In genomic region chr17:35142467-35142796, GRCh38 we compare ENCODE assay signal across 8 cellular contexts. TPM values are rescaled to one million over a fixed set of nuclear protein-coding genes. Genes with fewer than 3 reads are reported as not detected.
DNase-seq lines count a peak whose midpoint lies in the region; ATAC-seq and TF ChIP-seq lines count a peak whose summit lies in the region.

No MANE protein-coding gene starts in this region.

- H2AK5ac ChIP-seq in H9 (ENCODE audit: insufficient read length, low read length): no peak overlapping the region

- H3K27ac Mint-ChIP-seq in H9: peak overlapping the region in 1 of 3 experiments; percentile 97; a peak in 2 of 7 replicates

- ATAC-seq in GM19452 (IDR thresholded peaks at IDR 0.05; ENCODE audit: unreplicated experiment): no peak
- no peak for ATAC-seq in HG03342 (IDR thresholded peaks at IDR 0.05; ENCODE audit: unreplicated experiment)

- no peak for TF ChIP-seq RAD21 in SK-N-SH (IDR thresholded peaks at IDR 0.05; ENCODE audit: low read length)

- H3K4me1 Mint-ChIP-seq in H9: peaks cover 7 to 15% of the 10 kb centered on the region in 2 experiments

- no peak overlapping the region for H4K5ac ChIP-seq in H9 (ENCODE audit: insufficient read length, low read depth, low read length)

- H3K56ac ChIP-seq in H9 (ENCODE audit: insufficient read length, low read depth, low read length): no peak overlapping the region

- peak overlapping the region; percentile 84 to 90 for H3K4me3 Mint-ChIP-seq in H9

- H4K20me1 ChIP-seq in H9 (ENCODE audit: control insufficient read depth, insufficient read depth, insufficient read length) (no peaks in the 10 kb centered on the region), SK-N-SH (ENCODE audit: insufficient read depth) (no peaks in the 10 kb centered on the region)

- no peak overlapping the region for H2BK120ac ChIP-seq in H9 (ENCODE audit: low read depth, low read length, poor library complexity, severe bottlenecking)

- H2BK20ac ChIP-seq in H9 (ENCODE audit: low read depth, low read length, poor library complexity, severe bottlenecking): no peak overlapping the region

- H3K14ac ChIP-seq in H9 (ENCODE audit: insufficient read depth, low read length): no peak overlapping the region

- no peaks in the 10 kb centered on the region for H3K23me2 ChIP-seq in H9 (ENCODE audit: insufficient read length, low read depth, low read length, poor library complexity, severe bottlenecking)

- no peak overlapping the region for H3K23ac ChIP-seq in H9 (ENCODE audit: insufficient read length, low read depth, low read length)

- no peaks in the 10 kb centered on the region for H3K9me2 ChIP-seq in SK-N-SH

- H2AFZ ChIP-seq in H9 (ENCODE audit: low read length): no peak overlapping the region
- H2AFZ ChIP-seq in SK-N-SH (ENCODE audit: low read depth): 0 out of 2 replicates have a peak overlapping the region, but pooled peaks have one; percentile 4

- peaks cover 16 to 28% (median 19%) of the 10 kb centered on the region in 3 experiments; a peak in 6 of 7 replicates for H3K36me3 Mint-ChIP-seq in H9 (ENCODE audit: insufficient read depth in 1 of 3, low read depth in 3 of 3)

- no peak overlapping the region for H4K8ac ChIP-seq in H9 (replicated peaks; ENCODE audit: insufficient read length, low read depth, low read length)

- no peak overlapping the region for H2BK15ac ChIP-seq in H9 (ENCODE audit: low read depth, low read length)

- WGBS in H9 (ENCODE audit: extremely low coverage, insufficient read length, low lambda C conversion rate): no CpG with 5 or more reads among the region's 8 CpGs
- WGBS in SK-N-SH (ENCODE audit: low lambda C conversion rate): 26% methylated on average over 8 of the region's 8 CpGs

- CTCF ChIA-PET in SK-N-SH (lab: Yijun Ruan, JAX): interaction anchor here (1.0 to 3.4 kb wide), 3 partner anchors 10 to 14 kb away, joined by 3 to 11 read pairs (median 6); no protein-coding TSS in a partner anchor

- H3K18ac ChIP-seq in H9 (ENCODE audit: insufficient read length, low read depth, low read length): no peak overlapping the region

- H3K9ac ChIP-seq in H9 (ENCODE audit: extremely low read depth, insufficient read length, low read length) (no peak overlapping the region), SK-N-SH (no peak overlapping the region)

- no peaks in the 10 kb centered on the region; a peak in 1 of 5 replicates for H3K9me3 Mint-ChIP-seq in H9

- TF ChIP-seq CTCF in H9 (conservative IDR thresholded peaks at IDR 0.05) (no peak; the same call in 2 of the 3 replicates), SK-N-SH (IDR thresholded peaks at IDR 0.05) (no peak), fibroblast of the aortic adventitia (IDR thresholded peaks at IDR 0.05; ENCODE audit: insufficient read depth, low read length) (no peak)

- H3K27ac ChIP-seq in H9 (ENCODE audit: insufficient read length, low read depth, low read length): no peak overlapping the region
- H3K27ac ChIP-seq in SK-N-SH (ENCODE audit: low read depth in 2 of 2, low read length in 1 of 2): no peak overlapping the region
- peak overlapping the region in 4 of 21 experiments; percentile 23 to 79 (median 62) for H3K27ac ChIP-seq in skin epidermis

- H3K36me3 ChIP-seq in SK-N-SH (replicated peaks in 1 of 2; ENCODE audit: control insufficient read depth in 1 of 2, insufficient read depth in 2 of 2, low read length in 1 of 2): peaks cover 13 to 19% of the 10 kb centered on the region in 2 experiments

- H3K4me2 ChIP-seq in H9 (ENCODE audit: insufficient read depth, insufficient read length, low read length) (no peak overlapping the region), SK-N-SH (peak overlapping the region; percentile 98; the same call in 1 of the 2 replicates)

- TF ChIP-seq EP300 in SK-N-SH (IDR thresholded peaks at IDR 0.05; ENCODE audit: borderline replicate concordance in 1 of 2, low read depth in 1 of 2, low read length in 1 of 2): no peak

- no peaks in the 10 kb centered on the region; the same call in 1 of the 2 replicates for H3K27me3 Mint-ChIP-seq in H9 (ENCODE audit: low read depth)

- POLR2A ChIA-PET in SK-N-SH (lab: Yijun Ruan, JAX): interaction anchor here (1.0 to 1.1 kb wide), 2 partner anchors 11 to 23 kb away, joined by 3 to 5 read pairs; partner anchors contain the start of gene RAD51D

- peaks cover 11% of the 10 kb centered on the region for H3K79me1 ChIP-seq in H9 (ENCODE audit: insufficient read depth, low read depth, low read length, poor library complexity, severe bottlenecking)

- no peaks in the 10 kb centered on the region for H3F3A ChIP-seq in SK-N-SH (replicated peaks; ENCODE audit: insufficient read depth)

- H4K91ac ChIP-seq in H9 (ENCODE audit: insufficient read length, low read depth, low read length): no peak overlapping the region

- no peak overlapping the region for H3T11ph ChIP-seq in H9 (ENCODE audit: low read length)

- DNase-seq in H9: no peak
- DNase-seq in SK-N-SH: no peak
- no peak for DNase-seq in fibroblast of the aortic adventitia (ENCODE audit: low read depth)
- no peak for DNase-seq in stimulated activated CD4-positive, alpha-beta T cell treated with anti-CD3 and anti-CD28 coated beads, Interleukin-2, amount 100 ng/mL, for 48 hours
- DNase-seq in NCI-H526 (lab: John Stamatoyannopoulos, UW): no peak

- H3K4me1 ChIP-seq in H9 (ENCODE audit: insufficient read depth, low read length) (no peaks in the 10 kb centered on the region), SK-N-SH (ENCODE audit: control insufficient read depth in 1 of 2, insufficient read depth in 2 of 2, low read depth in 1 of 2, low read length in 1 of 2) (peaks cover 0 to 3% of the 10 kb centered on the region in 2 experiments; a peak in 1 of 4 replicates)

- H3K9me3 ChIP-seq in H9 (ENCODE audit: control insufficient read depth, low read depth, low read length) (no peaks in the 10 kb centered on the region), SK-N-SH (no peaks in the 10 kb centered on the region)

- H3K79me2 ChIP-seq in H9 (ENCODE audit: insufficient read depth, low read length) (peaks cover 13% of the 10 kb centered on the region; the same call in 1 of the 2 replicates), SK-N-SH (ENCODE audit: insufficient read depth) (peaks cover 29% of the 10 kb centered on the region)

- H3K27me3 ChIP-seq in H9 (ENCODE audit: insufficient read depth, low read length) (no peaks in the 10 kb centered on the region), SK-N-SH (ENCODE audit: insufficient read depth) (peaks cover 4% of the 10 kb centered on the region; the same call in 1 of the 2 replicates)

- H3K4ac ChIP-seq in H9 (ENCODE audit: low read depth, low read length): no peak overlapping the region

- H2BK12ac ChIP-seq in H9 (ENCODE audit: insufficient read length, low read depth, low read length): no peak overlapping the region

- no peak overlapping the region for H2BK5ac ChIP-seq in H9 (ENCODE audit: insufficient read length, low read length)

- H3K4me3 ChIP-seq in SK-N-SH (ENCODE audit: low read depth in 2 of 2, low read length in 1 of 2) (peak overlapping the region in 1 of 2 experiments; percentile 99; a peak in 1 of 4 replicates), fibroblast of the aortic adventitia (ENCODE audit: low read depth, low read length) (peak overlapping the region; percentile 98), skin epidermis (peak overlapping the region in 5 of 7 experiments; percentile 75 to 99 (median 96))

TF ChIP-seq in SK-N-SH, 30 proteins besides CTCF, POLR2A, EP300 and RAD21 (continues in another document):
- TF ChIP-seq FOXM1 (IDR thresholded peaks at IDR 0.05; ENCODE audit: low read depth) (no peak), ZBTB33 (IDR thresholded peaks at IDR 0.05; ENCODE audit: borderline replicate concordance, low read depth) (no peak), RCOR1 (IDR thresholded peaks at IDR 0.05; ENCODE audit: low read length) (no peak)

RNA-seq across cellular contexts. Expression of gene NLE1, which starts 0.3 kb away (rescaled TPM):
- total RNA-seq in H9 (2021) (41.7 and 43.9 TPM in 2 replicates), fibroblast of the aortic adventitia (ENCODE audit: low replicate concordance) (11.7 and 14.1 TPM in 2 replicates)
- polyA plus RNA-seq in SK-N-SH (2012; rRNA removed): 22.1 and 25.3 TPM in 2 replicates
- polyA plus RNA-seq in SK-N-SH (2012; cell fraction: cytosol; rRNA removed): 8.5 and 14.7 TPM in 2 replicates
- polyA plus RNA-seq in SK-N-SH (2012; cell fraction: nucleus; rRNA removed): 32.8 and 38.6 TPM in 2 replicates

RNA-seq across cellular contexts. Expression of gene UNC45B, which starts 5.2 kb away (rescaled TPM):
- total RNA-seq in H9 (2021): 0.07 and 0.22 TPM in 2 replicates
- polyA plus RNA-seq in SK-N-SH (2012; rRNA removed): not detected in 2 replicates
- not detected in 2 replicates for polyA plus RNA-seq in SK-N-SH (2012; cell fraction: cytosol; rRNA removed)
- not detected in 2 replicates for polyA plus RNA-seq in SK-N-SH (2012; cell fraction: nucleus; rRNA removed)
- not detected in 2 replicates for total RNA-seq in fibroblast of the aortic adventitia (ENCODE audit: low replicate concordance)

RNA-seq across cellular contexts. Expression of gene FNDC8, which starts 21.0 kb away (rescaled TPM):
- not detected in 2 replicates for total RNA-seq in H9 (2021)
- polyA plus RNA-seq in SK-N-SH (2012; rRNA removed): not detected in 2 replicates
- polyA plus RNA-seq in SK-N-SH (2012; cell fraction: cytosol; rRNA removed): not detected in 2 replicates
- polyA plus RNA-seq in SK-N-SH (2012; cell fraction: nucleus; rRNA removed): not detected in 2 replicates
- total RNA-seq in fibroblast of the aortic adventitia (ENCODE audit: low replicate concordance): not detected in 2 replicates

RNA-seq across cellular contexts. Expression of gene RAD51D, which starts 22.8 kb away (rescaled TPM):
- 14.0 and 15.8 TPM in 2 replicates for total RNA-seq in H9 (2021)
- polyA plus RNA-seq in SK-N-SH (2012; rRNA removed): 11.6 and 13.7 TPM in 2 replicates
- polyA plus RNA-seq in SK-N-SH (2012; cell fraction: cytosol; rRNA removed): 7.0 and 9.5 TPM in 2 replicates
- polyA plus RNA-seq in SK-N-SH (2012; cell fraction: nucleus; rRNA removed): 14.6 and 19.5 TPM in 2 replicates
- total RNA-seq in fibroblast of the aortic adventitia (ENCODE audit: low replicate concordance): 4.7 and 14.8 TPM in 2 replicates

RNA-seq across cellular contexts. Expression of gene SLC35G3, which starts 51.8 kb away (rescaled TPM):
- total RNA-seq in H9 (2021): not detected in 2 replicates
- polyA plus RNA-seq in SK-N-SH (2012; rRNA removed): not detected in 2 replicates
- not detected in 2 replicates for polyA plus RNA-seq in SK-N-SH (2012; cell fraction: cytosol; rRNA removed)
- not detected in 2 replicates for polyA plus RNA-seq in SK-N-SH (2012; cell fraction: nucleus; rRNA removed)
- total RNA-seq in fibroblast of the aortic adventitia (ENCODE audit: low replicate concordance): 0.49 TPM in 1 of 2 replicates, not detected in the other
